In the genomic region with DNA sequence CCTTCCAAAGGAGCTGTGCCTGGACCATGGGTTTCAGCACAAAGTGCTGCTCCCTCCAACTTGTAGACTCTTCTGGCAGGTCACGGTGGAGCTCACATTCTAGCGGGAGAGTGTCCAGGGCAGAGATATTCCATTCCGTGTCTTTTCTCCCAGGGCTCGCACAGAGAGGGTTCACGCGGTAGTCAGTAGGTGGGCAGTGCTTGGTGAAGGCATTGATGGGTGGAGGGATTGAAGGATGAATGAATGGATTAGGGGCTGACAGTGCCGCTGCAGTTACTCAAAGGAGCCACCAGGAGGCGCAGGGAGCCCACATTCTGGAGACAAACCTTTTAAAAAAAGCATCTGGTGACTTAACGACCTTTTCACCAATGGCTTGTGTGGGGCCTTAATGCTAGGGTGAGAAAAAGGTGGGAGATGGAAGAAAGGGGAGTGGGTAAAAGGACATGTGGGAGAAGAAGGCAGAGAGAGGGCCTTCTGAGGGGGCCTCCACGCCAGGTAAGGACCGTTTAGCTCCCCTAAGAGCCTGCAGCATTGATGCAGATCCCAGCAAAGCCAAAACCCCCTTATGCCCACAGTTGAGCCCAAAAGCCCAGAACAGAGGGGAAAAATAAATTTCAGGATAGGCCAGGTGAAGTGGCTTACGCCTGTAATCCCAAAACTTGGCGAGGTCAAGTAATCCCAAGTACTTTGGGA, we compare ENCODE assay signal across 8 cellular contexts. TPM values are rescaled to one million over a fixed set of nuclear protein-coding genes. Genes with fewer than 3 reads are reported as not detected.
DNase-seq lines count a peak whose midpoint lies in the region; ATAC-seq and TF ChIP-seq lines count a peak whose summit lies in the region.

No MANE protein-coding gene starts in this region.

- ATAC-seq in activated CD8-positive, alpha-beta memory T cell treated with anti-CD3 and anti-CD28 coated beads, Interleukin-2, amount 10 ng/mL, durations not matched to agents 7 days and 5 days, result peak; percentile 48
- ATAC-seq in naive B cell (ENCODE audit: low read depth in 2 of 2) (peak; percentile 37 to 47), GM19395 (IDR thresholded peaks at IDR 0.05; ENCODE audit: unreplicated experiment) (no peak)

- peaks cover 3 to 5% (median 4%) of the 10 kb centered on the region in 4 donors for H3K4me1 Mint-ChIP-seq in CD4-positive, alpha-beta memory T cell
- peaks cover 5% of the 10 kb centered on the region for H3K4me1 Mint-ChIP-seq in activated CD8-positive, alpha-beta memory T cell treated with anti-CD3 and anti-CD28 coated beads, Interleukin-2, amount 10 ng/mL, durations not matched to agents 7 days and 5 days
- peaks cover 6 to 17% (median 8%) of the 10 kb centered on the region in 3 donors for H3K4me1 Mint-ChIP-seq in naive B cell

- no peak overlapping the region for H3K4me3 Mint-ChIP-seq in CD4-positive, alpha-beta memory T cell
- H3K4me3 Mint-ChIP-seq in activated CD8-positive, alpha-beta memory T cell treated with anti-CD3 and anti-CD28 coated beads, Interleukin-2, amount 10 ng/mL, durations not matched to agents 7 days and 5 days, result no peak overlapping the region
- peak overlapping the region in 2 of 8 donors; percentile 18 to 44 for H3K4me3 Mint-ChIP-seq in naive B cell

- POLR2A ChIA-PET in CD4-positive, alpha-beta memory T cell (lab: Charles Lee; ENCODE audit: partially characterized antibody), result interaction anchor here (0.9 kb wide), 1 partner anchor 31 kb away, joined by 3 read pairs; no protein-coding TSS in a partner anchor

- peaks cover 0 to 2% (median 0%) of the 10 kb centered on the region in 8 donors for H3K9me3 Mint-ChIP-seq in CD4-positive, alpha-beta memory T cell
- no peaks in the 10 kb centered on the region for H3K9me3 Mint-ChIP-seq in activated CD8-positive, alpha-beta memory T cell treated with anti-CD3 and anti-CD28 coated beads, Interleukin-2, amount 10 ng/mL, durations not matched to agents 7 days and 5 days (ENCODE audit: low read depth)
- H3K9me3 Mint-ChIP-seq in naive B cell, result no peaks in the 10 kb centered on the region

- H3K27ac Mint-ChIP-seq in CD4-positive, alpha-beta memory T cell, result peak overlapping the region in 3 of 7 donors; percentile 65 to 86 (median 65)
- no peak overlapping the region for H3K27ac Mint-ChIP-seq in activated CD8-positive, alpha-beta memory T cell treated with anti-CD3 and anti-CD28 coated beads, Interleukin-2, amount 10 ng/mL, durations not matched to agents 7 days and 5 days
- peak overlapping the region in 4 of 6 donors; percentile 0 to 75 (median 6) for H3K27ac Mint-ChIP-seq in naive B cell

- intact Hi-C loops in CD4-positive, alpha-beta memory T cell (cut with micrococcal nuclease), result no loop called here

- H3K27me3 ChIP-seq in CD4-positive, alpha-beta memory T cell (ENCODE audit: insufficient read depth, low read length), result no peaks in the 10 kb centered on the region

- CTCF ChIA-PET in CD4-positive, alpha-beta memory T cell (lab: Charles Lee; ENCODE audit: partially characterized antibody), result interaction anchor here (0.7 to 7.0 kb wide), 12 partner anchors 12 to 397 kb away, joined by 3 to 239 read pairs (median 6); a partner anchor contains a TSS
- CTCF ChIA-PET in activated CD8-positive, alpha-beta memory T cell treated with anti-CD3 and anti-CD28 coated beads, Interleukin-2, amount 10 ng/mL, durations not matched to agents 7 days and 5 days (lab: Charles Lee), result interaction anchor here (0.6 to 6.6 kb wide), 13 partner anchors 12 to 397 kb away, joined by 3 to 208 read pairs (median 5); a partner anchor contains a TSS

- H3K36me3 ChIP-seq in CD4-positive, alpha-beta memory T cell (ENCODE audit: insufficient read depth, low read length), result no peaks in the 10 kb centered on the region

- peaks cover 15 to 18% of the 10 kb centered on the region in 2 donors for H3K27me3 Mint-ChIP-seq in CD4-positive, alpha-beta memory T cell
- H3K27me3 Mint-ChIP-seq in activated CD8-positive, alpha-beta memory T cell treated with anti-CD3 and anti-CD28 coated beads, Interleukin-2, amount 10 ng/mL, durations not matched to agents 7 days and 5 days, result peaks cover 5% of the 10 kb centered on the region
- peaks cover 18 to 45% (median 44%) of the 10 kb centered on the region in 3 donors for H3K27me3 Mint-ChIP-seq in naive B cell

- no peaks in the 10 kb centered on the region for H3K4me1 ChIP-seq in CD4-positive, alpha-beta memory T cell (ENCODE audit: insufficient read depth, low read length)

- H3K4me3 ChIP-seq in CD4-positive, alpha-beta memory T cell (ENCODE audit: low read length in 2 of 2), result no peak overlapping the region
- no peak overlapping the region for H3K4me3 ChIP-seq in epithelial cell of esophagus (ENCODE audit: low read length)

- H3K9me3 ChIP-seq in CD4-positive, alpha-beta memory T cell (ENCODE audit: control insufficient read depth in 1 of 2, low read length in 2 of 2), result no peaks in the 10 kb centered on the region

- DNase-seq in CD4-positive, alpha-beta memory T cell, result peak; percentile 59 to 67 (median 64)
- DNase-seq in HK-2 (ENCODE audit: unreplicated experiment), result peak; percentile 69
- peak; percentile 57 for DNase-seq in NOMO-1 treated with DMSO at 0.1 percent for 48 hours (lab: John Stamatoyannopoulos, UW; ENCODE audit: unreplicated experiment)
- peak; percentile 70 for DNase-seq in activated CD8-positive, alpha-beta memory T cell treated with anti-CD3 and anti-CD28 coated beads, Interleukin-2, amount 10 ng/mL, durations not matched to agents 7 days and 5 days
- DNase-seq in epithelial cell of esophagus (ENCODE audit: low read depth), result peak; percentile 60
- peak; percentile 61 for DNase-seq in naive B cell
- peak; percentile 51 for DNase-seq in stimulated activated naive CD4-positive, alpha-beta T cell treated with Interleukin-2 at 50 U/mL for 16 hours (lab: John Stamatoyannopoulos, UW)

- H3K27ac ChIP-seq in CD4-positive, alpha-beta memory T cell (ENCODE audit: low read depth, low read length), result no peak overlapping the region

- TF ChIP-seq CTCF in epithelial cell of esophagus (IDR thresholded peaks at IDR 0.05; ENCODE audit: insufficient read depth, low read depth, low read length, missing control alignments), result peak; percentile 98

- H3K36me3 Mint-ChIP-seq in CD4-positive, alpha-beta memory T cell, result no peaks in the 10 kb centered on the region
- no peaks in the 10 kb centered on the region for H3K36me3 Mint-ChIP-seq in activated CD8-positive, alpha-beta memory T cell treated with anti-CD3 and anti-CD28 coated beads, Interleukin-2, amount 10 ng/mL, durations not matched to agents 7 days and 5 days
- no peaks in the 10 kb centered on the region for H3K36me3 Mint-ChIP-seq in naive B cell

RNA-seq across cellular contexts. Expression of a gene that starts 17.5 kb away (rescaled TPM):
- 10 to 100 TPM; 19.8 to 21.7 TPM for total RNA-seq in CD4-positive, alpha-beta memory T cell
- 10 to 100 TPM in 1 of 2 donors, 1 to 10 TPM in 1; 8.1 to 15.4 TPM for polyA plus RNA-seq in CD4-positive, alpha-beta memory T cell
- 10 to 100 TPM; 34.3 to 37.0 TPM for total RNA-seq in activated CD8-positive, alpha-beta memory T cell treated with anti-CD3 and anti-CD28 coated beads, Interleukin-2, amount 10 ng/mL, durations not matched to agents 7 days and 5 days
- polyA plus RNA-seq in naive B cell (ENCODE audit: low read depth in 6 of 6), result 10 to 100 TPM in 4 of 6 donors, 1 to 10 TPM in 2; 8.9 to 18.9 (median 12.4) TPM

RNA-seq across cellular contexts. Expression of a gene that starts 47.8 kb away (rescaled TPM):
- total RNA-seq in CD4-positive, alpha-beta memory T cell, result not detected
- polyA plus RNA-seq in CD4-positive, alpha-beta memory T cell, result not detected
- not detected for total RNA-seq in activated CD8-positive, alpha-beta memory T cell treated with anti-CD3 and anti-CD28 coated beads, Interleukin-2, amount 10 ng/mL, durations not matched to agents 7 days and 5 days
- not detected for polyA plus RNA-seq in naive B cell (ENCODE audit: low read depth in 6 of 6)
